1 cellular context compared by ENCODE assay signal in genomic region chr15:42273099-42273899, GRCh38.
TF ChIP-seq lines count a peak whose summit lies in the region.

TSS of gene GANC (plus strand) at chr15:42273201. CDS start at chr15:42274482, 1,281 bp downstream.
TSS of gene TMEM87A (minus strand) at chr15:42273433. CDS start at chr15:42273398, 35 bp downstream.

TF ChIP-seq in K562, 482 proteins besides CTCF, POLR2A, EP300 and RAD21 (continued from another document and continues in another):
- no peak for TF ChIP-seq CEBPZ (IDR thresholded peaks at IDR 0.05; ENCODE audit: borderline replicate concordance, low read depth, low read length)
- TF ChIP-seq ZNF212 (CRISPR knock-in tag; IDR thresholded peaks at IDR 0.05) = 0 out of 2 replicates have a peak, but pooled peaks have one; percentile 18
- peak; percentile 95 for TF ChIP-seq ELF1 (tag; IDR thresholded peaks at IDR 0.05)
- peak; percentile 41 to 76; a peak in 3 of 4 replicates for TF ChIP-seq ARNT (IDR thresholded peaks at IDR 0.05)
- no peak for TF ChIP-seq NCOA6 (IDR thresholded peaks at IDR 0.05)
- TF ChIP-seq E2F5 (CRISPR knock-in tag; IDR thresholded peaks at IDR 0.05) = 0 out of 2 replicates have a peak, but pooled peaks have one; percentile 28
- TF ChIP-seq MLLT1 (IDR thresholded peaks at IDR 0.05) = no peak; a peak in 1 of 4 replicates
- TF ChIP-seq ZNF140 (CRISPR knock-in tag; IDR thresholded peaks at IDR 0.05) = no peak
- TF ChIP-seq RBM15 (IDR thresholded peaks at IDR 0.05; ENCODE audit: insufficient read depth, low read length) = no peak
- no peak for TF ChIP-seq WHSC1 (IDR thresholded peaks at IDR 0.05; ENCODE audit: low read length)
- no peak for TF ChIP-seq PHTF2 (CRISPR knock-in tag; IDR thresholded peaks at IDR 0.05)
- TF ChIP-seq MTA1 (IDR thresholded peaks at IDR 0.05; ENCODE audit: borderline replicate concordance) = 0 out of 2 replicates have a peak, but pooled peaks have one; percentile 12
- no peak for TF ChIP-seq ARID1B (IDR thresholded peaks at IDR 0.05)
- TF ChIP-seq EHMT2 (IDR thresholded peaks at IDR 0.05) = 0 out of 2 replicates have a peak, but pooled peaks have one; percentile 45
- no peak for TF ChIP-seq AFF4 (CRISPR knock-in tag; IDR thresholded peaks at IDR 0.05)
- TF ChIP-seq NFRKB (IDR thresholded peaks at IDR 0.05; ENCODE audit: low read depth) = peak; percentile 98
- TF ChIP-seq POLR2AphosphoS5 (IDR thresholded peaks at IDR 0.05; ENCODE audit: control insufficient read depth, insufficient read depth, low read depth, low read length) = peak; percentile 89
- peak; percentile 48 for TF ChIP-seq ZNF239 (CRISPR knock-in tag; IDR thresholded peaks at IDR 0.05)
- no peak for TF ChIP-seq ZSCAN32 (CRISPR knock-in tag; IDR thresholded peaks at IDR 0.05)
- TF ChIP-seq ZNF583 (CRISPR knock-in tag; IDR thresholded peaks at IDR 0.05) = no peak
- peak; percentile 100 for TF ChIP-seq EP400 (IDR thresholded peaks at IDR 0.05)
- TF ChIP-seq OTX1 (CRISPR knock-in tag; IDR thresholded peaks at IDR 0.05) = peak; percentile 90
- no peak for TF ChIP-seq ZNF699 (CRISPR knock-in tag; IDR thresholded peaks at IDR 0.05; ENCODE audit: insufficient replicate concordance)
- peak; percentile 92 for TF ChIP-seq PHF20 (IDR thresholded peaks at IDR 0.05; ENCODE audit: partially characterized antibody)
- no peak for TF ChIP-seq CBFA2T3 (IDR thresholded peaks at IDR 0.05)
- TF ChIP-seq TEAD1 (CRISPR knock-in tag; IDR thresholded peaks at IDR 0.05) = peak in 1 of 2 experiments; percentile 71; a peak in 2 of 4 replicates
- peak in 1 of 2 experiments; percentile 10; a peak in 1 of 4 replicates for TF ChIP-seq ZMIZ1 (IDR thresholded peaks at IDR 0.05; ENCODE audit: low read depth in 2 of 2, low read length in 2 of 2)
- TF ChIP-seq CREB3L1 (IDR thresholded peaks at IDR 0.05; ENCODE audit: borderline replicate concordance, low read depth) = peak; percentile 99
- peak; percentile 98 for TF ChIP-seq POLR2B (IDR thresholded peaks at IDR 0.05; ENCODE audit: low read depth, partially characterized antibody)
- TF ChIP-seq TBP (optimal IDR thresholded peaks at IDR 0.05; ENCODE audit: low read depth, low read length) = peak; percentile 92
- peak; percentile 85 to 92 for TF ChIP-seq MNT (conservative IDR thresholded peaks at IDR 0.05)
- peak; percentile 92 for TF ChIP-seq KLF6 (CRISPR knock-in tag; IDR thresholded peaks at IDR 0.05; ENCODE audit: borderline replicate concordance)
- no peak for TF ChIP-seq ZNF668 (CRISPR knock-in tag; IDR thresholded peaks at IDR 0.05)
- peak; percentile 97 for TF ChIP-seq POLR2G (IDR thresholded peaks at IDR 0.05; ENCODE audit: low read depth, low read length)
- no peak for TF ChIP-seq ZNF696 (CRISPR knock-in tag; conservative IDR thresholded peaks at IDR 0.05)
- peak; percentile 77 to 86 for TF ChIP-seq MAZ (CRISPR knock-in tag; conservative IDR thresholded peaks at IDR 0.05 in 1 of 2, IDR thresholded peaks at IDR 0.05 in 1 of 2)
- peak; percentile 79 for TF ChIP-seq HLTF (IDR thresholded peaks at IDR 0.05)
- peak in 1 of 2 experiments; percentile 82; a peak in 2 of 4 replicates for TF ChIP-seq ZNF639 (CRISPR knock-in tag; conservative IDR thresholded peaks at IDR 0.05 in 1 of 2, IDR thresholded peaks at IDR 0.05 in 1 of 2)
- TF ChIP-seq SUPT5H (IDR thresholded peaks at IDR 0.05) = peak; percentile 99
- no peak for TF ChIP-seq MAFG (tag; conservative IDR thresholded peaks at IDR 0.05)
- peak; percentile 78; the same call in 1 of the 2 replicates for TF ChIP-seq CC2D1A (IDR thresholded peaks at IDR 0.05)
- TF ChIP-seq ETV1 (tag; conservative IDR thresholded peaks at IDR 0.05; ENCODE audit: low read depth) = peak; percentile 88
- TF ChIP-seq HNRNPK (IDR thresholded peaks at IDR 0.05; ENCODE audit: low read depth, low read length, poor library complexity, severe bottlenecking) = no peak
- TF ChIP-seq RBM22 (IDR thresholded peaks at IDR 0.05; ENCODE audit: low read depth, low read length, poor library complexity, severe bottlenecking) = no peak
- TF ChIP-seq HDAC2 (IDR thresholded peaks at IDR 0.05) = peak; percentile 96
- peak; percentile 91 to 93 for TF ChIP-seq NRF1 (conservative IDR thresholded peaks at IDR 0.05 in 1 of 2, IDR thresholded peaks at IDR 0.05 in 1 of 2)
- TF ChIP-seq ID3 (CRISPR knock-in tag; IDR thresholded peaks at IDR 0.05) = no peak
- peak; percentile 69; the same call in 1 of the 2 replicates for TF ChIP-seq ID3 (tag; IDR thresholded peaks at IDR 0.05)
